ENCODE assay signal across 11 cellular contexts in the genomic region with DNA sequence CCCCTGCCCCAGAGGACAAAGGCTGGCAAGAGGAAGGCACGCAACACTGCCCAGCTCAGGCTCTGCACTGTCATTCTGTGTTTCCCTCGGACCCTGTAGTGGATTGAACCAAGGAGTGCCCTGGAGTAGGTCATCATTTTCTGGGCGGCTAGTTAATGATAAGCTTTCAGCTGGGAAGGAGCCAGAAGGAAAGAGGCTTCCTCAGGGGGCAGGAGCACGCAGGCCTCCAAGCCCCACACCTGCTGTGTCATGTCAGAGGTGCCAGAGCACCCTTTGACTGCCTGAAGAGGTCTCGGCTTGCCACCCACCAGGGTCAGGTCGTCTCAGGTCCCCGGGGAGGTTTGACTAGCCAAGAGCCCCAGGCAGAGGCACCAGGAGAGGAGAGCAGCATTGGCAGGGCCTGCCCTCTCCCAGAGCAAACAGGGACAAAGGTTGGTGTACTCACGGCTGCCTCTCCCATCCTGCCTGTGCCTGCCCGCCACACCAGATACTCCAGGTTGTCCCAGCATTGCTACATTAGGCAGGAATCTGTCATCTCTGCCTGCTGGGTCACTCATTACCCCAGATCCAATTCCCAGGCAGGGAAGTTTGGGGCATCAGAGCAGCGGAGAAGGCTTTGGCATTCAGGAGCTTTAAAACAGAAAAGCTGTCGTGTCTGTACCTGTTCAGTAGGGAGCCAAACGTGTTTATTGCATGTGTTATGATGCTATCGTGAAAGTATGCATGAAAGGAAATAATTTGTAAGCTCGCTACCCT. TPM values are rescaled to one million over a fixed set of nuclear protein-coding genes. Genes with fewer than 3 reads are reported as not detected.
DNase-seq lines count a peak whose midpoint lies in the region; TF ChIP-seq lines count a peak whose summit lies in the region.
"Had no signal": no experiment of that assay in that cellular context is flagged by ENCODE, and none has a peak within 500 bp of the region (broad histone marks: within the 10 kb centered on the region; RNA-seq: fewer than 3 reads in every experiment).

No MANE protein-coding gene starts in this region.

- H4K20me1 ChIP-seq in Karpas-422 (ENCODE audit: insufficient read depth, low read depth, low read length), result no peaks in the 10 kb centered on the region

- H3K36me3 ChIP-seq in liver (ENCODE audit: control insufficient read depth in 4 of 4, insufficient read depth in 3 of 4, low read depth in 1 of 4, low read length in 3 of 4) (no peaks in the 10 kb centered on the region), suprapubic skin (no peaks in the 10 kb centered on the region), Karpas-422 (ENCODE audit: insufficient read depth, low read length) (no peaks in the 10 kb centered on the region)

- H2AFZ ChIP-seq in Karpas-422 (ENCODE audit: low read length), result no peak overlapping the region

- TF ChIP-seq EP300 in suprapubic skin (IDR thresholded peaks at IDR 0.05), result no peak

- DNase-seq in HT-29 (ENCODE audit: low spot score), result peak; percentile 88
- peak; percentile 45 for DNase-seq in choroid plexus epithelial cell (ENCODE audit: low read depth)
- DNase-seq in suprapubic skin (ENCODE audit: low spot score in 2 of 2), result no peak
- no peak for DNase-seq in HUDEP-2 (lab: John Stamatoyannopoulos, UW; ENCODE audit: unreplicated experiment in 76 of 76)
- no peak for DNase-seq in Karpas-422
- no peak for DNase-seq in KG1 (lab: John Stamatoyannopoulos, UW)
- DNase-seq in epidermal melanocyte (ENCODE audit: insufficient read length, low spot score), result no peak
- DNase-seq: activated CD4-positive, alpha-beta memory T cell treated with anti-CD3 and anti-CD28 coated beads for 36 hours; Kasumi-1; stimulated activated naive CD8-positive, alpha-beta T cell treated with anti-CD3 and anti-CD28 coated beads, Interleukin-15, amount 100 ng/mL, for 72 hours had no signal

- H3K27ac ChIP-seq in liver (ENCODE audit: low read depth in 1 of 2, low read length in 2 of 2), result peak overlapping the region; percentile 81 to 93
- H3K27ac ChIP-seq in suprapubic skin, result peak overlapping the region; percentile 88
- no peak overlapping the region for H3K27ac ChIP-seq in Karpas-422 (ENCODE audit: low read length)

- H3K4me3 ChIP-seq in choroid plexus epithelial cell (ENCODE audit: low read depth, low read length) (no peak overlapping the region), liver (ENCODE audit: low read depth in 1 of 3, low read length in 3 of 3) (peak overlapping the region in 1 of 3 donors; percentile 8), suprapubic skin (no peak overlapping the region), Karpas-422 (ENCODE audit: low read length) (no peak overlapping the region)

- H3K4me2 ChIP-seq in Karpas-422 (ENCODE audit: low read depth, low read length, poor library complexity, severe bottlenecking), result no peak overlapping the region

- H3K27me3 ChIP-seq in liver (ENCODE audit: control insufficient read depth in 4 of 4, insufficient read depth in 4 of 4, low read length in 3 of 4), result no peaks in the 10 kb centered on the region
- no peaks in the 10 kb centered on the region for H3K27me3 ChIP-seq in suprapubic skin
- no peaks in the 10 kb centered on the region for H3K27me3 ChIP-seq in Karpas-422 (ENCODE audit: low read length)

- H3K4me1 ChIP-seq in liver (ENCODE audit: control insufficient read depth in 4 of 4, insufficient read depth in 4 of 4, low read length in 3 of 4), result peaks cover 10 to 64% (median 60%) of the 10 kb centered on the region in 4 donors
- H3K4me1 ChIP-seq in suprapubic skin, result peaks cover 45% of the 10 kb centered on the region
- peaks cover 5% of the 10 kb centered on the region for H3K4me1 ChIP-seq in Karpas-422 (ENCODE audit: low read length)

- TF ChIP-seq POLR2A in suprapubic skin (IDR thresholded peaks at IDR 0.05), result no peak

- no peaks in the 10 kb centered on the region for H3K9me2 ChIP-seq in Karpas-422 (replicated peaks; ENCODE audit: insufficient read depth, low read length)

- H3K9me3 ChIP-seq in liver (ENCODE audit: control insufficient read depth in 4 of 4, low read length in 3 of 4) (no peaks in the 10 kb centered on the region), suprapubic skin (no peaks in the 10 kb centered on the region), Karpas-422 (ENCODE audit: low read length) (no peaks in the 10 kb centered on the region)

- 26% methylated on average over 14 of the region's 14 CpGs for WGBS in liver
- WGBS in suprapubic skin, result 42% methylated on average over 14 of the region's 14 CpGs

- TF ChIP-seq RAD21 in liver (IDR thresholded peaks at IDR 0.05), result peak; percentile 38 to 64

- H3K9ac ChIP-seq in liver (ENCODE audit: low read depth in 1 of 2, low read length in 2 of 2) (peak overlapping the region in 1 of 2 donors; percentile 79), Karpas-422 (ENCODE audit: low read length) (no peak overlapping the region)

- H3K79me2 ChIP-seq in Karpas-422 (ENCODE audit: low read length), result no peaks in the 10 kb centered on the region

- TF ChIP-seq CTCF in choroid plexus epithelial cell (conservative IDR thresholded peaks at IDR 0.05; ENCODE audit: low read depth, low read length), result no peak
- no peak for TF ChIP-seq CTCF in liver (IDR thresholded peaks at IDR 0.05; ENCODE audit: low read depth, low read length, missing input control)
- no peak for TF ChIP-seq CTCF in suprapubic skin (IDR thresholded peaks at IDR 0.05)

TF ChIP-seq in liver, 16 proteins besides CTCF, POLR2A, EP300 and RAD21:
- TF ChIP-seq YY1 (IDR thresholded peaks at IDR 0.05) (peak; percentile 91), NR2F2 (IDR thresholded peaks at IDR 0.05) (peak; percentile 60), FOXA1 (IDR thresholded peaks at IDR 0.05) (peak; percentile 37), GABPA (IDR thresholded peaks at IDR 0.05 in 1 of 2, conservative IDR thresholded peaks at IDR 0.05 in 1 of 2) (no peak), HNF4G (IDR thresholded peaks at IDR 0.05) (no peak), ZBTB33 (IDR thresholded peaks at IDR 0.05) (peak; percentile 55), SP1 (IDR thresholded peaks at IDR 0.05) (peak; percentile 99), REST (IDR thresholded peaks at IDR 0.05) (peak; percentile 90), FOXA2 (IDR thresholded peaks at IDR 0.05) (peak; percentile 39), HNF4A (conservative IDR thresholded peaks at IDR 0.05) (peak; percentile 74 to 77), TAF1 (conservative IDR thresholded peaks at IDR 0.05) (peak; percentile 69), EGR1 (IDR thresholded peaks at IDR 0.05; ENCODE audit: low read depth in 2 of 2) (peak in 1 of 2 donors; percentile 41), RXRA (IDR thresholded peaks at IDR 0.05) (peak; percentile 99 to 100), JUND (IDR thresholded peaks at IDR 0.05) (peak; percentile 80 to 84)
- TF ChIP-seq, protein P1, sequence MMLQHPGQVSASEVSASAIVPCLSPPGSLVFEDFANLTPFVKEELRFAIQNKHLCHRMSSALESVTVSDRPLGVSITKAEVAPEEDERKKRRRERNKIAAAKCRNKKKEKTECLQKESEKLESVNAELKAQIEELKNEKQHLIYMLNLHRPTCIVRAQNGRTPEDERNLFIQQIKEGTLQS (IDR thresholded peaks at IDR 0.05), result no peak
- TF ChIP-seq, protein P2, sequence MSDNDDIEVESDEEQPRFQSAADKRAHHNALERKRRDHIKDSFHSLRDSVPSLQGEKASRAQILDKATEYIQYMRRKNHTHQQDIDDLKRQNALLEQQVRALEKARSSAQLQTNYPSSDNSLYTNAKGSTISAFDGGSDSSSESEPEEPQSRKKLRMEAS (IDR thresholded peaks at IDR 0.05), result peak; percentile 75
TF ChIP-seq in liver: peak in this region for 13.

RNA-seq across cellular contexts. Expression of gene ATP2A2, which starts 33.5 kb away (rescaled TPM):
- total RNA-seq in HT-29 (2014; rRNA removed; shearing (Covaris generic)), result 113 and 123 TPM in 2 replicates
- total RNA-seq in liver (100 to 1,000 TPM in 1 of 2 donors, 10 to 100 TPM in 1; 60.8 to 198 TPM), suprapubic skin (100 to 1,000 TPM in 3 of 4 donors, 10 to 100 TPM in 1; 95.9 to 138 (median 118) TPM)
- polyA plus RNA-seq in liver, result 10 to 100 TPM; 20.9 to 74.3 TPM
- 70.0 and 88.5 TPM in 2 replicates for total RNA-seq in Karpas-422 (2014; rRNA removed; shearing (Covaris generic); ENCODE audit: low replicate concordance)

Comparison
In these comparisons a context has a peak if more than half of its experiments do, and no peak if none do; other contexts are left out.
1. DNase-seq: peak in HT-29 (single experiment) and choroid plexus epithelial cell (single experiment); none in suprapubic skin (0 of 2), HUDEP-2 (0 of 76), Karpas-422 (single experiment), KG1 (single experiment) and epidermal melanocyte (single experiment).